29 cellular contexts compared by ENCODE assay signal in genomic region chr11:6548121-6548520, GRCh38.
"Had no signal": no experiment of that assay in that cellular context is flagged by ENCODE, and none has a peak within 500 bp of the region (broad histone marks: within the 10 kb centered on the region; RNA-seq: fewer than 3 reads in every experiment).

No MANE protein-coding gene starts in this region.

- H3K36me3 ChIP-seq: pancreas, prostate gland, thyroid gland, transverse colon, vagina had no signal

- H3K27me3 ChIP-seq: neutrophil, pancreas, stomach, testis, thyroid gland, transverse colon, upper lobe of left lung, vagina had no signal

- H3K27ac ChIP-seq: left ventricle myocardium inferior, neutrophil, pancreas, prostate gland, stomach, testis, thyroid gland, transverse colon, upper lobe of left lung, vagina had no signal

- ATAC-seq: mucosa of descending colon; naive thymus-derived CD4-positive, alpha-beta T cell; natural killer cell treated with Interleukin-12 subunit alpha and Interleukin-12 subunit beta and Interleukin-15 and Interleukin-18, amount 100 ng/mL, for 72 hours; pancreas; sciatic nerve; stimulated activated naive B cell treated with anti-CD40 and anti-IgM and Interleukin-4, amounts not matched to agents 10 μg/mL and 1 μg/mL and 100 μg/mL, for 72 hours; stimulated activated naive CD8-positive, alpha-beta T cell treated with anti-CD3 and anti-CD28 coated beads, Interleukin-15, Interleukin-2, amounts not matched to agents 100 U/mL and 50 U/mL, for 24 hours had no signal

- H3K36me3 Mint-ChIP-seq: immature natural killer cell; natural killer cell treated with Interleukin-12 subunit alpha and Interleukin-12 subunit beta and Interleukin-15 and Interleukin-18, amount 100 ng/mL, for 72 hours had no signal

- H3K4me1 ChIP-seq: prostate gland, stomach, testis, thyroid gland, transverse colon, upper lobe of left lung, vagina had no signal

- H3K27me3 Mint-ChIP-seq: naive thymus-derived CD4-positive, alpha-beta T cell; natural killer cell treated with Interleukin-12 subunit alpha and Interleukin-12 subunit beta and Interleukin-15 and Interleukin-18, amount 100 ng/mL, for 72 hours; stimulated activated naive B cell treated with anti-CD40 and anti-IgM and Interleukin-4, amounts not matched to agents 10 μg/mL and 1 μg/mL and 100 μg/mL, for 72 hours had no signal

- FAIRE-seq: islet of Langerhans, pancreas had no signal

- H3K4me1 Mint-ChIP-seq: stimulated activated naive B cell treated with anti-CD40 and anti-IgM and Interleukin-4, amounts not matched to agents 10 μg/mL and 1 μg/mL and 100 μg/mL, for 72 hours had no signal

- H3K4me3 Mint-ChIP-seq: immature natural killer cell; naive thymus-derived CD4-positive, alpha-beta T cell; natural killer cell treated with Interleukin-12 subunit alpha and Interleukin-12 subunit beta and Interleukin-15 and Interleukin-18, amount 100 ng/mL, for 72 hours; stimulated activated naive B cell treated with anti-CD40 and anti-IgM and Interleukin-4, amounts not matched to agents 10 μg/mL and 1 μg/mL and 100 μg/mL, for 72 hours had no signal

- H3K9me3 Mint-ChIP-seq: immature natural killer cell; naive thymus-derived CD4-positive, alpha-beta T cell; natural killer cell treated with Interleukin-12 subunit alpha and Interleukin-12 subunit beta and Interleukin-15 and Interleukin-18, amount 100 ng/mL, for 72 hours; stimulated activated naive B cell treated with anti-CD40 and anti-IgM and Interleukin-4, amounts not matched to agents 10 μg/mL and 1 μg/mL and 100 μg/mL, for 72 hours had no signal

- H3K27ac Mint-ChIP-seq: natural killer cell treated with Interleukin-12 subunit alpha and Interleukin-12 subunit beta and Interleukin-15 and Interleukin-18, amount 100 ng/mL, for 72 hours; stimulated activated naive B cell treated with anti-CD40 and anti-IgM and Interleukin-4, amounts not matched to agents 10 μg/mL and 1 μg/mL and 100 μg/mL, for 72 hours had no signal

- H3K9me3 ChIP-seq: left ventricle myocardium inferior, mucosa of descending colon, neutrophil, pancreas, prostate gland, stomach, testis, thyroid gland, transverse colon, upper lobe of left lung, vagina had no signal

- DNase-seq: hypothalamus; immature natural killer cell; left ventricle myocardium inferior; midbrain; mucosa of descending colon; naive thymus-derived CD4-positive, alpha-beta T cell; occipital lobe; pancreas; retina; right cardiac atrium; stimulated activated CD4-positive, alpha-beta T cell treated with anti-CD3 and anti-CD28 coated beads, Interleukin-12 subunit alpha, Interleukin-12 subunit beta, amount 100 ng/mL, for 4 hours; stimulated activated CD4-positive, alpha-beta T cell treated with anti-CD3 and anti-CD28 coated beads, Interleukin-15, amount 100 ng/mL, for 24 hours; stimulated activated CD4-positive, alpha-beta T cell treated with anti-CD3 and anti-CD28 coated beads, Interleukin-2, amount 100 ng/mL, for 24 hours; stimulated activated CD4-positive, alpha-beta T cell treated with anti-CD3 and anti-CD28 coated beads, Interleukin-4, amount 100 ng/mL, for 1 hour; stimulated activated naive B cell treated with anti-CD40 and anti-IgM and Interleukin-4, amounts not matched to agents 10 μg/mL and 1 μg/mL and 100 μg/mL, for 72 hours; stimulated activated naive CD8-positive, alpha-beta T cell treated with anti-CD3 and anti-CD28 coated beads, Interleukin-15, Interleukin-2, amounts not matched to agents 100 U/mL and 50 U/mL, for 24 hours; stomach; testis; thyroid gland; transverse colon; upper lobe of left lung had no signal

- H3K4me3 ChIP-seq: left ventricle myocardium inferior, lung, mucosa of descending colon, pancreas, prostate gland, skin epidermis, stomach, testis, thyroid gland, transverse colon, upper lobe of left lung, vagina had no signal
